In the genomic region with DNA sequence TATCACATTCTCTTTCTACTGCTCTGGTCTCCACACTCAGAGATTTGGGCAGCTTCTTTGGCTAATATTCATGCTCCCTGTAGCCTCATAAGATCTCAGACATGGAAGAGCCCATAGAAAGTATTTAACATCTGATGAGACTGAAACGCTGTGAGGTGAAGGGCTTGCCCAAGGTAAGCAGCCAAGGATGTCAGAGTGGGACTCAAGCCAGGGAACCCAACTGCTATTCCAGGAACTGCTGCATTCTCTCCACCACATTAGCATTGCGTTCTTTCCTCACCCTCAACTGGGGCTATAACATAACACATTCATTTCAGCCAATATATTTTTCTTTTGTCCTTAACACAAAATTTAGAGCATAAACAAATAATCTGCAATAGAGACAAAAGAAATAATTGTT, we compare ENCODE assay signal across 16 cellular contexts. TPM values are rescaled to one million over a fixed set of nuclear protein-coding genes. Genes with fewer than 3 reads are reported as not detected.
DNase-seq lines count a peak whose midpoint lies in the region; ATAC-seq and TF ChIP-seq lines count a peak whose summit lies in the region.
"Had no signal": no experiment of that assay in that cellular context is flagged by ENCODE, and none has a peak within 500 bp of the region (broad histone marks: within the 10 kb centered on the region; RNA-seq: fewer than 3 reads in every experiment).

No MANE protein-coding gene starts in this region.

- H3K4me3 ChIP-seq in breast epithelium: peak overlapping the region; percentile 56 to 81 (median 57)
- no peak overlapping the region for H3K4me3 ChIP-seq in mesendoderm (ENCODE audit: low read length)
- peak overlapping the region; percentile 11 to 58 for H3K4me3 ChIP-seq in tibial artery
- H3K4me3 ChIP-seq: GM12878 had no signal

- no peak overlapping the region for H2BK120ac ChIP-seq in mesendoderm (ENCODE audit: low read depth, low read length)

- peak overlapping the region; percentile 39 for H3K4me3 Mint-ChIP-seq in activated naive CD8-positive, alpha-beta T cell treated with anti-CD3 and anti-CD28 coated beads, Interleukin-2, amount 50 U/mL, for 24 hours
- H3K4me3 Mint-ChIP-seq in activated naive CD8-positive, alpha-beta T cell treated with anti-CD3 and anti-CD28 coated beads for 36 hours: no peak overlapping the region
- H3K4me3 Mint-ChIP-seq in glutamatergic neuron (ENCODE audit: unreplicated experiment): no peak overlapping the region
- H3K4me3 Mint-ChIP-seq: activated naive CD4-positive, alpha-beta T cell treated with anti-CD3 and anti-CD28 coated beads for 36 hours had no signal

- no CpG with 5 or more reads among the region's 2 CpGs for WGBS in mesendoderm (ENCODE audit: extremely low coverage, insufficient coverage, low lambda C conversion rate)

- no peak overlapping the region for H4K8ac ChIP-seq in mesendoderm (ENCODE audit: low read depth, low read length)

- no peak overlapping the region for H3K4me2 ChIP-seq in mesendoderm (ENCODE audit: low read length)

- H3K23ac ChIP-seq in mesendoderm (ENCODE audit: low read length): no peak overlapping the region

- no peak for TF ChIP-seq POLR2A in breast epithelium (IDR thresholded peaks at IDR 0.05)

- no peak overlapping the region for H3K9ac ChIP-seq in mesendoderm (ENCODE audit: low read length)

- no peak overlapping the region for H3K18ac ChIP-seq in mesendoderm (ENCODE audit: low read length)

- H3K27ac Mint-ChIP-seq in activated naive CD8-positive, alpha-beta T cell treated with anti-CD3 and anti-CD28 coated beads, Interleukin-2, amount 50 U/mL, for 24 hours: no peak overlapping the region
- H3K27ac Mint-ChIP-seq in activated naive CD8-positive, alpha-beta T cell treated with anti-CD3 and anti-CD28 coated beads for 36 hours: no peak overlapping the region
- H3K27ac Mint-ChIP-seq in glutamatergic neuron (ENCODE audit: unreplicated experiment): no peak overlapping the region
- H3K27ac Mint-ChIP-seq: activated naive CD4-positive, alpha-beta T cell treated with anti-CD3 and anti-CD28 coated beads for 36 hours; progenitor cell of endocrine pancreas had no signal

- peaks cover 71% of the 10 kb centered on the region for H3K4me1 Mint-ChIP-seq in activated naive CD8-positive, alpha-beta T cell treated with anti-CD3 and anti-CD28 coated beads, Interleukin-2, amount 50 U/mL, for 24 hours
- peaks cover 37% of the 10 kb centered on the region for H3K4me1 Mint-ChIP-seq in activated naive CD8-positive, alpha-beta T cell treated with anti-CD3 and anti-CD28 coated beads for 36 hours
- no peaks in the 10 kb centered on the region for H3K4me1 Mint-ChIP-seq in glutamatergic neuron (ENCODE audit: low read depth, unreplicated experiment)

- TF ChIP-seq CTCF in breast epithelium (IDR thresholded peaks at IDR 0.05) (no peak), tibial artery (IDR thresholded peaks at IDR 0.05) (no peak), glutamatergic neuron (IDR thresholded peaks at IDR 0.05; ENCODE audit: partially characterized antibody, unreplicated experiment) (no peak)

- H2BK5ac ChIP-seq in mesendoderm (ENCODE audit: low read length): no peak overlapping the region

- peak overlapping the region; percentile 18 for H3K56ac ChIP-seq in mesendoderm (ENCODE audit: low read length)

- H3K79me2 ChIP-seq in mesendoderm (ENCODE audit: control insufficient read depth, insufficient read depth, low read length): no peaks in the 10 kb centered on the region

- H3K27ac ChIP-seq in breast epithelium (no peak overlapping the region), mesendoderm (ENCODE audit: low read depth, low read length) (no peak overlapping the region), tibial artery (no peak overlapping the region)
- H3K27ac ChIP-seq: thyroid gland had no signal

- H3K4ac ChIP-seq in mesendoderm (ENCODE audit: low read depth, low read length): no peak overlapping the region

- peaks cover 8% of the 10 kb centered on the region for H3K27me3 Mint-ChIP-seq in activated naive CD8-positive, alpha-beta T cell treated with anti-CD3 and anti-CD28 coated beads, Interleukin-2, amount 50 U/mL, for 24 hours
- H3K27me3 Mint-ChIP-seq in activated naive CD8-positive, alpha-beta T cell treated with anti-CD3 and anti-CD28 coated beads for 36 hours: peaks cover 19% of the 10 kb centered on the region
- peaks cover 9% of the 10 kb centered on the region for H3K27me3 Mint-ChIP-seq in glutamatergic neuron (ENCODE audit: unreplicated experiment)

- H2BK15ac ChIP-seq in mesendoderm (replicated peaks; ENCODE audit: low read depth): no peak overlapping the region

- intact Hi-C loops in breast epithelium (cut with DNase I; ENCODE audit: low total_unique reads): no loop called here
- intact Hi-C loops in tibial artery (cut with DNase I; ENCODE audit: low total_unique reads): loop anchor here (10.0 kb wide), 1 partner anchor 155 kb away; no protein-coding TSS in a partner anchor

- no peak for DNase-seq in activated naive CD8-positive, alpha-beta T cell treated with anti-CD3 and anti-CD28 coated beads, Interleukin-2, amount 50 U/mL, for 24 hours
- no peak for DNase-seq in activated naive CD8-positive, alpha-beta T cell treated with anti-CD3 and anti-CD28 coated beads for 36 hours
- DNase-seq in breast epithelium (ENCODE audit: low spot score in 2 of 2) (no peak), mesendoderm (no peak), tibial artery (no peak), glutamatergic neuron (no peak)
- DNase-seq: activated CD4-positive, alpha-beta T cell treated with anti-CD3 and anti-CD28 coated beads, Interleukin-2, amount 50 U/mL, for 1 hour; activated naive CD4-positive, alpha-beta T cell treated with anti-CD3 and anti-CD28 coated beads for 36 hours; DMS79 treated with DMSO at 0.1 percent for 48 hours; GOT3; NCI-H526 had no signal

- no peak for ATAC-seq in activated naive CD8-positive, alpha-beta T cell treated with anti-CD3 and anti-CD28 coated beads, Interleukin-2, amount 50 U/mL, for 24 hours
- ATAC-seq in HG02970 (IDR thresholded peaks at IDR 0.05; ENCODE audit: low FRiP score, unreplicated experiment): no peak
- ATAC-seq in GM18867 (IDR thresholded peaks at IDR 0.05; ENCODE audit: unreplicated experiment): no peak
- ATAC-seq: GM12878 had no signal

- H3K79me1 ChIP-seq in mesendoderm (ENCODE audit: low read length): no peaks in the 10 kb centered on the region

- H2AK5ac ChIP-seq in mesendoderm (ENCODE audit: low read length): no peak overlapping the region

- H3K9me3 ChIP-seq in breast epithelium (no peaks in the 10 kb centered on the region), tibial artery (no peaks in the 10 kb centered on the region)
- H3K9me3 ChIP-seq: thyroid gland had no signal

- H3K4me1 ChIP-seq in breast epithelium (no peaks in the 10 kb centered on the region), mesendoderm (ENCODE audit: control insufficient read depth, low read depth, low read length) (peaks cover 10% of the 10 kb centered on the region), tibial artery (peaks cover 0 to 48% (median 6%) of the 10 kb centered on the region in 4 donors)

- no peak overlapping the region for H4K5ac ChIP-seq in mesendoderm (ENCODE audit: low read length)

- no peaks in the 10 kb centered on the region for H3K36me3 Mint-ChIP-seq in activated naive CD8-positive, alpha-beta T cell treated with anti-CD3 and anti-CD28 coated beads, Interleukin-2, amount 50 U/mL, for 24 hours (ENCODE audit: low read depth)
- H3K36me3 Mint-ChIP-seq in activated naive CD8-positive, alpha-beta T cell treated with anti-CD3 and anti-CD28 coated beads for 36 hours: no peaks in the 10 kb centered on the region
- H3K36me3 Mint-ChIP-seq in glutamatergic neuron (ENCODE audit: unreplicated experiment): no peaks in the 10 kb centered on the region

- no peaks in the 10 kb centered on the region for H3K9me3 Mint-ChIP-seq in activated naive CD8-positive, alpha-beta T cell treated with anti-CD3 and anti-CD28 coated beads, Interleukin-2, amount 50 U/mL, for 24 hours
- H3K9me3 Mint-ChIP-seq in activated naive CD8-positive, alpha-beta T cell treated with anti-CD3 and anti-CD28 coated beads for 36 hours: no peaks in the 10 kb centered on the region
- no peaks in the 10 kb centered on the region for H3K9me3 Mint-ChIP-seq in glutamatergic neuron (ENCODE audit: unreplicated experiment)
- H3K9me3 Mint-ChIP-seq: activated naive CD4-positive, alpha-beta T cell treated with anti-CD3 and anti-CD28 coated beads for 36 hours had no signal

- no peaks in the 10 kb centered on the region for H3K36me3 ChIP-seq in breast epithelium
- no peaks in the 10 kb centered on the region for H3K36me3 ChIP-seq in mesendoderm (ENCODE audit: control insufficient read depth, insufficient read depth, low read length)
- no peaks in the 10 kb centered on the region for H3K36me3 ChIP-seq in tibial artery
- H3K36me3 ChIP-seq: thyroid gland had no signal

- no peaks in the 10 kb centered on the region for H3K27me3 ChIP-seq in breast epithelium
- no peaks in the 10 kb centered on the region for H3K27me3 ChIP-seq in mesendoderm (ENCODE audit: insufficient read depth, low read length, poor library complexity)
- no peaks in the 10 kb centered on the region for H3K27me3 ChIP-seq in tibial artery

RNA-seq across cellular contexts. Expression of a gene that starts 3.8 kb away (rescaled TPM):
- total RNA-seq in activated naive CD8-positive, alpha-beta T cell treated with anti-CD3 and anti-CD28 coated beads for 36 hours: under 1 TPM; 0.18 to 0.23 TPM
- total RNA-seq in breast epithelium: 10 to 100 TPM in 2 of 3 donors, 1 to 10 TPM in 1; 9.5 to 41.3 (median 26.4) TPM
- polyA plus RNA-seq in mesendoderm (2013, experiment 1 of 2): 0.59 TPM
- 0.48 TPM for polyA plus RNA-seq in mesendoderm (2013, experiment 2 of 2)
- total RNA-seq in glutamatergic neuron (ENCODE audit: unreplicated experiment): not detected
